ENCODE assay signal across 8 cellular contexts in genomic region chr3:196207833-196208607, GRCh38. TPM values are rescaled to one million over a fixed set of nuclear protein-coding genes. Genes with fewer than 3 reads are reported as not detected.
DNase-seq lines count a peak whose midpoint lies in the region; ATAC-seq and TF ChIP-seq lines count a peak whose summit lies in the region.

No MANE protein-coding gene starts in this region.

- H3K36me3 Mint-ChIP-seq in activated naive CD8-positive, alpha-beta T cell: no peaks in the 10 kb centered on the region

- no peak overlapping the region for H3K27ac Mint-ChIP-seq in activated naive CD8-positive, alpha-beta T cell

- no peaks in the 10 kb centered on the region for H3K9me3 Mint-ChIP-seq in activated naive CD8-positive, alpha-beta T cell (ENCODE audit: low read depth)

- peaks cover 11% of the 10 kb centered on the region for H3K4me1 Mint-ChIP-seq in activated naive CD8-positive, alpha-beta T cell (ENCODE audit: low read depth)

- H3K4me3 Mint-ChIP-seq in activated naive CD8-positive, alpha-beta T cell: peak overlapping the region; percentile 83

- H3K4me3 ChIP-seq in iPS-11a (ENCODE audit: low read depth, low read length): peak overlapping the region; percentile 48

- in situ Hi-C loops in GM13977 (cut with MboI; ENCODE audit: low pct_unique_long_range_greater_than_20kb, low sequenced_read_pairs, unreplicated experiment): no loop called here
- in situ Hi-C loops in SK-MEL-5 (cut with HindIII; ENCODE audit: low pct_unique_long_range_greater_than_20kb, low sequenced_read_pairs): no loop called here

- TF ChIP-seq CTCF in GM13977 (IDR thresholded peaks at IDR 0.05; ENCODE audit: extremely low read depth, insufficient read depth, missing control alignments): no peak

- no peaks in the 10 kb centered on the region for H3K27me3 Mint-ChIP-seq in activated naive CD8-positive, alpha-beta T cell

- ATAC-seq in GM21367 (IDR thresholded peaks at IDR 0.05; ENCODE audit: unreplicated experiment) (no peak), GM21529 (IDR thresholded peaks at IDR 0.05; ENCODE audit: unreplicated experiment) (no peak)

- peak; percentile 88 for DNase-seq in GM13977 (ENCODE audit: low spot score)
- peak; percentile 74 for DNase-seq in SK-MEL-5 (ENCODE audit: low read depth, low spot score)
- peak; percentile 49 for DNase-seq in stimulated activated CD4-positive, alpha-beta T cell treated with anti-CD3 and anti-CD28 coated beads, Interleukin-4, amount 100 ng/mL, for 24 hours
- no peak for DNase-seq in NCI-H748 (lab: John Stamatoyannopoulos, UW; ENCODE audit: unreplicated experiment)

RNA-seq across cellular contexts. Expression of gene ZDHHC19, which starts 3.2 kb away (rescaled TPM):
- 1.1 TPM in 1 of 2 replicates, not detected in the other for total RNA-seq in SK-MEL-5 (2014; rRNA removed; shearing (Covaris generic))
- polyA plus RNA-seq in SK-MEL-5 (2015; cell fraction: cytosol; rRNA removed): 1.5 TPM in 1 of 2 replicates, not detected in the other
- not detected in 2 replicates for polyA plus RNA-seq in SK-MEL-5 (2015; cell fraction: nucleus; rRNA removed)

RNA-seq across cellular contexts. Expression of gene SLC51A, which starts 8.3 kb away (rescaled TPM):
- not detected in 2 replicates for total RNA-seq in SK-MEL-5 (2014; rRNA removed; shearing (Covaris generic))
- polyA plus RNA-seq in SK-MEL-5 (2015; cell fraction: cytosol; rRNA removed): not detected in 2 replicates
- polyA plus RNA-seq in SK-MEL-5 (2015; cell fraction: nucleus; rRNA removed): not detected in 2 replicates
